Comparison of ENCODE assay signal across 1 cellular context in genomic region chr22:46107089-46107664, GRCh38.
TF ChIP-seq lines count a peak whose summit lies in the region.

No MANE protein-coding gene starts in this region.

TF ChIP-seq in HepG2, 621 proteins besides CTCF, POLR2A, EP300 and RAD21 (continued from another document):
- peak; percentile 13 for TF ChIP-seq ZNF687 (CRISPR knock-in tag; IDR thresholded peaks at IDR 0.05)
- TF ChIP-seq ZNF232 (CRISPR knock-in tag; IDR thresholded peaks at IDR 0.05; ENCODE audit: borderline replicate concordance) = no peak
- TF ChIP-seq SP5 (CRISPR knock-in tag; IDR thresholded peaks at IDR 0.05; ENCODE audit: borderline replicate concordance, low read depth) = no peak
- no peak for TF ChIP-seq TFDP1 (CRISPR knock-in tag; IDR thresholded peaks at IDR 0.05; ENCODE audit: borderline replicate concordance)
- TF ChIP-seq PATZ1 (CRISPR knock-in tag; IDR thresholded peaks at IDR 0.05) = peak; percentile 85
- TF ChIP-seq MBD4 (IDR thresholded peaks at IDR 0.05; ENCODE audit: borderline replicate concordance, low read length) = no peak
- no peak for TF ChIP-seq ERF (CRISPR knock-in tag; IDR thresholded peaks at IDR 0.05)
- TF ChIP-seq ZSCAN12 (CRISPR knock-in tag; IDR thresholded peaks at IDR 0.05) = no peak
- 0 out of 2 replicates have a peak, but pooled peaks have one; percentile 13 for TF ChIP-seq SPEN (CRISPR knock-in tag; IDR thresholded peaks at IDR 0.05; ENCODE audit: low read depth)
- peak; percentile 9; the same call in 1 of the 2 replicates for TF ChIP-seq GABPB1 (CRISPR knock-in tag; IDR thresholded peaks at IDR 0.05)
- TF ChIP-seq ZBTB20 (CRISPR knock-in tag; IDR thresholded peaks at IDR 0.05; ENCODE audit: borderline replicate concordance, low read depth) = no peak
- TF ChIP-seq ZNF547 (CRISPR knock-in tag; IDR thresholded peaks at IDR 0.05) = no peak
- TF ChIP-seq FLYWCH1 (CRISPR knock-in tag; IDR thresholded peaks at IDR 0.05) = no peak
- no peak for TF ChIP-seq ZNF205 (CRISPR knock-in tag; IDR thresholded peaks at IDR 0.05)
- TF ChIP-seq ZEB1 (IDR thresholded peaks at IDR 0.05; ENCODE audit: insufficient replicate concordance, low read depth) = peak; percentile 1
- no peak for TF ChIP-seq DNMT3B (CRISPR knock-in tag; conservative IDR thresholded peaks at IDR 0.05)
- TF ChIP-seq MAX (IDR thresholded peaks at IDR 0.05) = no peak; the same call in 1 of the 2 replicates
- TF ChIP-seq NONO (IDR thresholded peaks at IDR 0.05) = no peak
- TF ChIP-seq NONO (CRISPR knock-in tag; conservative IDR thresholded peaks at IDR 0.05) = no peak
- TF ChIP-seq CBX2 (IDR thresholded peaks at IDR 0.05; ENCODE audit: low read depth, low read length) = no peak
- no peak for TF ChIP-seq CBX2 (CRISPR knock-in tag; IDR thresholded peaks at IDR 0.05; ENCODE audit: low read depth)
- TF ChIP-seq ZFP90 (CRISPR knock-in tag; IDR thresholded peaks at IDR 0.05; ENCODE audit: borderline replicate concordance) = no peak
- no peak for TF ChIP-seq ZKSCAN8 (CRISPR knock-in tag; IDR thresholded peaks at IDR 0.05; ENCODE audit: borderline replicate concordance)
- no peak for TF ChIP-seq CHD4 (IDR thresholded peaks at IDR 0.05; ENCODE audit: borderline replicate concordance, low read length)
- no peak for TF ChIP-seq HOXA7 (CRISPR knock-in tag; IDR thresholded peaks at IDR 0.05)
- TF ChIP-seq PAXIP1 (CRISPR knock-in tag; conservative IDR thresholded peaks at IDR 0.05) = no peak
- no peak for TF ChIP-seq ZNF75D (CRISPR knock-in tag; IDR thresholded peaks at IDR 0.05; ENCODE audit: borderline replicate concordance)
- TF ChIP-seq KDM4B (CRISPR knock-in tag; IDR thresholded peaks at IDR 0.05) = 0 out of 2 replicates have a peak, but pooled peaks have one; percentile 0
- peak; percentile 1; the same call in 1 of the 2 replicates for TF ChIP-seq ZFX (CRISPR knock-in tag; IDR thresholded peaks at IDR 0.05; ENCODE audit: low read depth)
- TF ChIP-seq IKZF4 (CRISPR knock-in tag; IDR thresholded peaks at IDR 0.05; ENCODE audit: borderline replicate concordance, low read depth, not compliant biosample characterization) = peak; percentile 33
- no peak for TF ChIP-seq MXD4 (CRISPR knock-in tag; IDR thresholded peaks at IDR 0.05)
- TF ChIP-seq ZNF263 (CRISPR knock-in tag; IDR thresholded peaks at IDR 0.05) = peak; percentile 46; the same call in 1 of the 2 replicates
- TF ChIP-seq LCORL (IDR thresholded peaks at IDR 0.05) = no peak
- 0 out of 2 replicates have a peak, but pooled peaks have one; percentile 28 for TF ChIP-seq LCORL (CRISPR knock-in tag; IDR thresholded peaks at IDR 0.05)
- no peak for TF ChIP-seq ZSCAN9 (CRISPR knock-in tag; IDR thresholded peaks at IDR 0.05; ENCODE audit: borderline replicate concordance)
- peak; percentile 35; the same call in 1 of the 2 replicates for TF ChIP-seq HNRNPL (IDR thresholded peaks at IDR 0.05; ENCODE audit: low read depth, low read length)
- TF ChIP-seq ZNF562 (CRISPR knock-in tag; IDR thresholded peaks at IDR 0.05; ENCODE audit: borderline replicate concordance) = no peak
- no peak for TF ChIP-seq FOXP4 (CRISPR knock-in tag; IDR thresholded peaks at IDR 0.05)
- 0 out of 2 replicates have a peak, but pooled peaks have one; percentile 6 for TF ChIP-seq TAF1 (CRISPR knock-in tag; IDR thresholded peaks at IDR 0.05)
